ENCODE assay signal across 10 cellular contexts in genomic region chr9:134130503-134131375, GRCh38. TPM values are rescaled to one million over a fixed set of nuclear protein-coding genes. Genes with fewer than 3 reads are reported as not detected.
DNase-seq lines count a peak whose midpoint lies in the region; ATAC-seq and TF ChIP-seq lines count a peak whose summit lies in the region.
"Had no signal": no experiment of that assay in that cellular context is flagged by ENCODE, and none has a peak within 500 bp of the region (broad histone marks: within the 10 kb centered on the region; RNA-seq: fewer than 3 reads in every experiment).

No MANE protein-coding gene starts in this region.

- H3K4me3 ChIP-seq in GM23248 (no peak overlapping the region), RWPE2 (ENCODE audit: severe bottlenecking) (no peak overlapping the region), rectal smooth muscle tissue (ENCODE audit: low read length) (peak overlapping the region; percentile 27)

- intact Hi-C loops in left ventricle myocardium superior (cut with micrococcal nuclease) = no loop called here

- no peaks in the 10 kb centered on the region for H3K27me3 ChIP-seq in GM23248 (replicated peaks; ENCODE audit: insufficient read depth)
- no peaks in the 10 kb centered on the region for H3K27me3 ChIP-seq in RWPE2 (ENCODE audit: insufficient read depth, poor library complexity, severe bottlenecking)
- H3K27me3 ChIP-seq in rectal smooth muscle tissue (ENCODE audit: control insufficient read depth, insufficient read depth, low read length) = no peaks in the 10 kb centered on the region

- no peak for TF ChIP-seq CTCF in RWPE2 (IDR thresholded peaks at IDR 0.05; ENCODE audit: poor library complexity, severe bottlenecking)

- peaks cover 12% of the 10 kb centered on the region for H3K4me1 Mint-ChIP-seq in T-helper 2 cell treated with Interferon-gamma antibody and Interleukin-4, amounts not matched to agents 5 μg/mL and 100 μg/mL, for 36 hours (ENCODE audit: low read depth)

- H3K9ac ChIP-seq in GM23248 = no peak overlapping the region
- H3K9ac ChIP-seq in rectal smooth muscle tissue (ENCODE audit: low read length) = no peak overlapping the region

- H3K27ac Mint-ChIP-seq in T-helper 2 cell treated with Interferon-gamma antibody and Interleukin-4, amounts not matched to agents 5 μg/mL and 100 μg/mL, for 36 hours = no peak overlapping the region
- H3K27ac Mint-ChIP-seq: stimulated activated memory B cell treated with anti-CD40 and anti-IgM and Interleukin-4, amounts not matched to agents 10 μg/mL and 1 μg/mL and 100 μg/mL, for 72 hours had no signal

- H3K36me3 Mint-ChIP-seq in T-helper 2 cell treated with Interferon-gamma antibody and Interleukin-4, amounts not matched to agents 5 μg/mL and 100 μg/mL, for 36 hours (ENCODE audit: low read depth) = no peaks in the 10 kb centered on the region
- H3K36me3 Mint-ChIP-seq: stimulated activated memory B cell treated with anti-CD40 and anti-IgM and Interleukin-4, amounts not matched to agents 10 μg/mL and 1 μg/mL and 100 μg/mL, for 72 hours had no signal

- H3K9me3 ChIP-seq in GM23248 (ENCODE audit: low read depth) (no peaks in the 10 kb centered on the region), RWPE2 (ENCODE audit: severe bottlenecking) (no peaks in the 10 kb centered on the region)

- H3F3A ChIP-seq in GM23248 (ENCODE audit: insufficient read depth) = no peaks in the 10 kb centered on the region

- H4K20me1 ChIP-seq in GM23248 (ENCODE audit: insufficient read depth) = no peaks in the 10 kb centered on the region

- H3K9me2 ChIP-seq in GM23248 (ENCODE audit: insufficient read depth) = no peaks in the 10 kb centered on the region

- no peak overlapping the region for H3K4me3 Mint-ChIP-seq in T-helper 2 cell treated with Interferon-gamma antibody and Interleukin-4, amounts not matched to agents 5 μg/mL and 100 μg/mL, for 36 hours
- H3K4me3 Mint-ChIP-seq: stimulated activated memory B cell treated with anti-CD40 and anti-IgM and Interleukin-4, amounts not matched to agents 10 μg/mL and 1 μg/mL and 100 μg/mL, for 72 hours had no signal

- H3K9me3 Mint-ChIP-seq in T-helper 2 cell treated with Interferon-gamma antibody and Interleukin-4, amounts not matched to agents 5 μg/mL and 100 μg/mL, for 36 hours = no peaks in the 10 kb centered on the region
- H3K9me3 Mint-ChIP-seq: stimulated activated memory B cell treated with anti-CD40 and anti-IgM and Interleukin-4, amounts not matched to agents 10 μg/mL and 1 μg/mL and 100 μg/mL, for 72 hours had no signal

- H3K36me3 ChIP-seq in GM23248 (ENCODE audit: low read depth) = no peaks in the 10 kb centered on the region
- H3K36me3 ChIP-seq in RWPE2 (ENCODE audit: low read depth) = no peaks in the 10 kb centered on the region
- no peaks in the 10 kb centered on the region for H3K36me3 ChIP-seq in rectal smooth muscle tissue (ENCODE audit: control insufficient read depth, insufficient read depth, low read length)

- peaks cover 4% of the 10 kb centered on the region for H3K4me1 ChIP-seq in GM23248 (ENCODE audit: insufficient read depth)
- H3K4me1 ChIP-seq in RWPE2 (ENCODE audit: insufficient read depth, poor library complexity, severe bottlenecking) = peaks cover 8% of the 10 kb centered on the region
- H3K4me1 ChIP-seq in rectal smooth muscle tissue (ENCODE audit: control insufficient read depth, insufficient read depth, low read length) = peaks cover 12% of the 10 kb centered on the region

- H3K4me2 ChIP-seq in GM23248 (ENCODE audit: unreplicated experiment) = no peak overlapping the region

- H2AFZ ChIP-seq in GM23248 = peak overlapping the region; percentile 53; the same call in 1 of the 2 replicates

- H3K79me2 ChIP-seq in GM23248 (ENCODE audit: insufficient read depth) = no peaks in the 10 kb centered on the region

- ATAC-seq in RWPE2 (ENCODE audit: low read depth) (peak; percentile 59), left ventricle myocardium superior (peak; percentile 66), GM19463 (IDR thresholded peaks at IDR 0.05; ENCODE audit: unreplicated experiment) (no peak)
- ATAC-seq: stimulated activated memory B cell treated with anti-CD40 and anti-IgM and Interleukin-4, amounts not matched to agents 10 μg/mL and 1 μg/mL and 100 μg/mL, for 72 hours had no signal

- in situ Hi-C loops in GM23248 (cut with MboI) = no loop called here

- WGBS in GM23248 (ENCODE audit: low coverage in 1 of 2, low lambda C conversion rate in 2 of 2, missing lambda C conversion rate in 2 of 2), 2 experiments = 36 to 38% methylated on average over 23 of the region's 23 CpGs

- DNase-seq in GM23248 (peak; percentile 35), RWPE2 (ENCODE audit: low spot score) (no peak), left ventricle myocardium superior (peak; percentile 84), NCI-H1930 (lab: John Stamatoyannopoulos, UW) (no peak), KG1 (lab: John Stamatoyannopoulos, UW) (no peak)
- no peak for DNase-seq in T-helper 2 cell treated with Interferon-gamma antibody and Interleukin-4, amounts not matched to agents 5 μg/mL and 100 μg/mL, for 36 hours (ENCODE audit: low spot score)
- DNase-seq: activated CD4-positive, CD25-positive, alpha-beta regulatory T cell treated with anti-CD3 and anti-CD28 coated beads, Interleukin-2, amount 50 U/mL, for 72 hours had no signal

- no peaks in the 10 kb centered on the region for H3K27me3 Mint-ChIP-seq in T-helper 2 cell treated with Interferon-gamma antibody and Interleukin-4, amounts not matched to agents 5 μg/mL and 100 μg/mL, for 36 hours (ENCODE audit: low read depth)

- H3K27ac ChIP-seq in GM23248 (no peak overlapping the region), RWPE2 (ENCODE audit: poor library complexity, severe bottlenecking) (peak overlapping the region; percentile 19), rectal smooth muscle tissue (ENCODE audit: low read depth, low read length) (no peak overlapping the region)

RNA-seq across cellular contexts. Expression of gene WDR5, which starts 5.1 kb away (rescaled TPM):
- total RNA-seq in GM23248 (2014; rRNA removed; shearing (Covaris generic)) = 25.9 and 29.2 TPM in 2 replicates
- polyA plus RNA-seq in GM23248 (2016; fragmentation: Nextera tagmentation; extraction: Ambion mirVana) = 21.0 and 21.8 TPM in 2 replicates
- total RNA-seq in left ventricle myocardium superior = 19.6 TPM

RNA-seq across cellular contexts. Expression of gene RNU6ATAC, which starts 33.6 kb away (rescaled TPM):
- not detected in 2 replicates for total RNA-seq in GM23248 (2014; rRNA removed; shearing (Covaris generic))
- not detected in 2 replicates for polyA plus RNA-seq in GM23248 (2016; fragmentation: Nextera tagmentation; extraction: Ambion mirVana)
- 94.3 TPM for total RNA-seq in left ventricle myocardium superior

Comparison
In these comparisons a context has a peak if more than half of its experiments do, and no peak if none do; other contexts are left out.
1. DNase-seq: peak in GM23248 (single experiment) and left ventricle myocardium superior (single experiment); none in RWPE2 (single experiment), NCI-H1930 (0 of 2), KG1 (single experiment) and T-helper 2 cell treated with Interferon-gamma antibody and Interleukin-4, amounts not matched to agents 5 μg/mL and 100 μg/mL, for 36 hours (single experiment).
2. RNA of gene RNU6ATAC, which starts 33.6 kb away (total RNA-seq): 94.3 TPM in left ventricle myocardium superior (single experiment); not detected in GM23248; every median in the first group is over 10 times any median in the second.